1 cellular context compared by ENCODE assay signal in the genomic region with DNA sequence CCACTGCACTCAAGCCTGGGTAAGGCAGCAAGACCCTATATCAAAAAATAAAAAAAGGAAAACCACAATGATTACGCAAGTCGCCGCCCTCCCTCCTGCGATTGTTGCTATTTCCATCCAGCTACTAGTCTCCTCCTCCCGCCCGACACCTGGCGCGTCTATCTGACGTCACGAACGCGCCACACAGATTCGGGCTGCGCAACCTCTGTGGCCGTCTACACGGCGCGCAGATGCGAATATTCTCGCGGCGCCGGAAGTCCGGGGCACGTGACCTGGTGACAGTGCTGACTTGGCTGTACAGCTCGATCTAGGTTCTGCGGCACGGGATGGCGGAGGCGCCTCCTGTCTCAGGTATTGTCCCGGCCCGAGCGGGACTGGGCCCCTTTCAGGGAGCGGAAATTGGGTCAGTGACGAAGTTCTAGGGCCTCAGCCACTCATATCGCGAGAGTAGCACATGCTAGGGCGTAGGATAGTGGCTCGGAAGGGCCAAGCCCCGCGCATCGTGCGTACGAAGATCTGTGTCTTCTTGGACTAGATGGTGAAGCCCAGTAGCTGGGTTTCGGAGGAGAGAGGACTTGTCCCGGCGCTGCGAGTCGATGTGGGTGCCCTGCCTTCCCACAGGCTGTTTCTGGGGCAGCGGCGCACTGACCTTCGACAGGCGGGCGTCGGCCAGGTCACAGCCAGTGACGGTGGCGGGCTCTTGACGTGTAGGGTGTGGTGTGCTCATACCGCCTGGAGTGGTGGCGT.
TF ChIP-seq lines count a peak whose summit lies in the region.

A gene (plus strand): TSS at position 270 of the 747 bp plus-strand sequence. CDS start 57 bp downstream, at position 327.

TF ChIP-seq in K562, 482 proteins besides CTCF, POLR2A, EP300 and RAD21 (continued from another document and continues in another):
- TF ChIP-seq, protein P1, sequence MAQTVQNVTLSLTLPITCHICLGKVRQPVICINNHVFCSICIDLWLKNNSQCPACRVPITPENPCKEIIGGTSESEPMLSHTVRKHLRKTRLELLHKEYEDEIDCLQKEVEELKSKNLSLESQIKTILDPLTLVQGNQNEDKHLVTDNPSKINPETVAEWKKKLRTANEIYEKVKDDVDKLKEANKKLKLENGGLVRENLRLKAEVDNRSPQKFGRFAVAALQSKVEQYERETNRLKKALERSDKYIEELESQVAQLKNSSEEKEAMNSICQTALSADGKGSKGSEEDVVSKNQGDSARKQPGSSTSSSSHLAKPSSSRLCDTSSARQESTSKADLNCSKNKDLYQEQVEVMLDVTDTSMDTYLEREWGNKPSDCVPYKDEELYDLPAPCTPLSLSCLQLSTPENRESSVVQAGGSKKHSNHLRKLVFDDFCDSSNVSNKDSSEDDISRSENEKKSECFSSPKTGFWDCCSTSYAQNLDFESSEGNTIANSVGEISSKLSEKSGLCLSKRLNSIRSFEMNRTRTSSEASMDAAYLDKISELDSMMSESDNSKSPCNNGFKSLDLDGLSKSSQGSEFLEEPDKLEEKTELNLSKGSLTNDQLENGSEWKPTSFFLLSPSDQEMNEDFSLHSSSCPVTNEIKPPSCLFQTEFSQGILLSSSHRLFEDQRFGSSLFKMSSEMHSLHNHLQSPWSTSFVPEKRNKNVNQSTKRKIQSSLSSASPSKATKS (CRISPR knock-in tag; IDR thresholded peaks at IDR 0.05) = no peak
- TF ChIP-seq, protein P2, sequence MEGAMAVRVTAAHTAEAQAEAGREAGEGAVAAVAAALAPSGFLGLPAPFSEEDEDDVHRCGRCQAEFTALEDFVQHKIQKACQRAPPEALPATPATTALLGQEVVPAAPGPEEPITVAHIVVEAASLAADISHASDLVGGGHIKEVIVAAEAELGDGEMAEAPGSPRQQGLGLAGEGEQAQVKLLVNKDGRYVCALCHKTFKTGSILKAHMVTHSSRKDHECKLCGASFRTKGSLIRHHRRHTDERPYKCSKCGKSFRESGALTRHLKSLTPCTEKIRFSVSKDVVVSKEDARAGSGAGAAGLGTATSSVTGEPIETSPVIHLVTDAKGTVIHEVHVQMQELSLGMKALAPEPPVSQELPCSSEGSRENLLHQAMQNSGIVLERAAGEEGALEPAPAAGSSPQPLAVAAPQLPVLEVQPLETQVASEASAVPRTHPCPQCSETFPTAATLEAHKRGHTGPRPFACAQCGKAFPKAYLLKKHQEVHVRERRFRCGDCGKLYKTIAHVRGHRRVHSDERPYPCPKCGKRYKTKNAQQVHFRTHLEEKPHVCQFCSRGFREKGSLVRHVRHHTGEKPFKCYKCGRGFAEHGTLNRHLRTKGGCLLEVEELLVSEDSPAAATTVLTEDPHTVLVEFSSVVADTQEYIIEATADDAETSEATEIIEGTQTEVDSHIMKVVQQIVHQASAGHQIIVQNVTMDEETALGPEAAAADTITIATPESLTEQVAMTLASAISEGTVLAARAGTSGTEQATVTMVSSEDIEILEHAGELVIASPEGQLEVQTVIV (CRISPR knock-in tag; IDR thresholded peaks at IDR 0.05; ENCODE audit: borderline replicate concordance) = no peak
- TF ChIP-seq RCOR1 (IDR thresholded peaks at IDR 0.05; ENCODE audit: borderline replicate concordance in 1 of 2, low read depth in 2 of 2, low read length in 2 of 2) (peak in 1 of 2 experiments; percentile 56; a peak in 1 of 4 replicates), SMAD2 (IDR thresholded peaks at IDR 0.05; ENCODE audit: low read depth, low read length) (no peak), RBBP5 (IDR thresholded peaks at IDR 0.05; ENCODE audit: borderline replicate concordance, insufficient read depth, low read length, poor library complexity, severe bottlenecking) (peak; percentile 26), ZNF785 (CRISPR knock-in tag; IDR thresholded peaks at IDR 0.05) (no peak), ZNF644 (tag; IDR thresholded peaks at IDR 0.05; ENCODE audit: low read depth) (no peak), NR2F6 (CRISPR knock-in tag; IDR thresholded peaks at IDR 0.05) (no peak), ZNF174 (CRISPR knock-in tag; IDR thresholded peaks at IDR 0.05) (no peak), PHF8 (IDR thresholded peaks at IDR 0.05; ENCODE audit: borderline replicate concordance, low read length) (peak; percentile 85; the same call in 1 of the 2 replicates), ZBTB7A (IDR thresholded peaks at IDR 0.05; ENCODE audit: borderline replicate concordance, control insufficient read depth, low read depth, low read length) (no peak), BRD4 (IDR thresholded peaks at IDR 0.05) (no peak), RNF2 (IDR thresholded peaks at IDR 0.05) (no peak; the same call in 1 of the 2 replicates), SMARCE1 (IDR thresholded peaks at IDR 0.05) (no peak), TAL1 (IDR thresholded peaks at IDR 0.05) (no peak), TEAD4 (IDR thresholded peaks at IDR 0.05; ENCODE audit: low read length) (no peak), TEAD4 (CRISPR knock-in tag; IDR thresholded peaks at IDR 0.05; ENCODE audit: borderline replicate concordance) (no peak), SMC3 (conservative IDR thresholded peaks at IDR 0.05; ENCODE audit: insufficient read depth, low read depth, low read length) (no peak)
- TF ChIP-seq, protein P3, sequence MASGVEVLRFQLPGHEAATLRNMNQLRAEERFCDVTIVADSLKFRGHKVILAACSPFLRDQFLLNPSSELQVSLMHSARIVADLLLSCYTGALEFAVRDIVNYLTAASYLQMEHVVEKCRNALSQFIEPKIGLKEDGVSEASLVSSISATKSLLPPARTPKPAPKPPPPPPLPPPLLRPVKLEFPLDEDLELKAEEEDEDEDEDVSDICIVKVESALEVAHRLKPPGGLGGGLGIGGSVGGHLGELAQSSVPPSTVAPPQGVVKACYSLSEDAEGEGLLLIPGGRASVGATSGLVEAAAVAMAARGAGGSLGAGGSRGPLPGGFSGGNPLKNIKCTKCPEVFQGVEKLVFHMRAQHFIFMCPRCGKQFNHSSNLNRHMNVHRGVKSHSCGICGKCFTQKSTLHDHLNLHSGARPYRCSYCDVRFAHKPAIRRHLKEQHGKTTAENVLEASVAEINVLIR (CRISPR knock-in tag; IDR thresholded peaks at IDR 0.05) = peak; percentile 97
- TF ChIP-seq, protein P4, sequence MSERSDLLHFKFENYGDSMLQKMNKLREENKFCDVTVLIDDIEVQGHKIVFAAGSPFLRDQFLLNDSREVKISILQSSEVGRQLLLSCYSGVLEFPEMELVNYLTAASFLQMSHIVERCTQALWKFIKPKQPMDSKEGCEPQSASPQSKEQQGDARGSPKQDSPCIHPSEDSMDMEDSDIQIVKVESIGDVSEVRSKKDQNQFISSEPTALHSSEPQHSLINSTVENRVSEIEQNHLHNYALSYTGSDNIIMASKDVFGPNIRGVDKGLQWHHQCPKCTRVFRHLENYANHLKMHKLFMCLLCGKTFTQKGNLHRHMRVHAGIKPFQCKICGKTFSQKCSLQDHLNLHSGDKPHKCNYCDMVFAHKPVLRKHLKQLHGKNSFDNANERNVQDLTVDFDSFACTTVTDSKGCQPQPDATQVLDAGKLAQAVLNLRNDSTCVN (CRISPR knock-in tag; IDR thresholded peaks at IDR 0.05) = no peak
- TF ChIP-seq, protein P5, sequence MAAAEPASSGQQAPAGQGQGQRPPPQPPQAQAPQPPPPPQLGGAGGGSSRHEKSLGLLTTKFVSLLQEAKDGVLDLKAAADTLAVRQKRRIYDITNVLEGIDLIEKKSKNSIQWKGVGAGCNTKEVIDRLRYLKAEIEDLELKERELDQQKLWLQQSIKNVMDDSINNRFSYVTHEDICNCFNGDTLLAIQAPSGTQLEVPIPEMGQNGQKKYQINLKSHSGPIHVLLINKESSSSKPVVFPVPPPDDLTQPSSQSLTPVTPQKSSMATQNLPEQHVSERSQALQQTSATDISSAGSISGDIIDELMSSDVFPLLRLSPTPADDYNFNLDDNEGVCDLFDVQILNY (CRISPR knock-in tag; IDR thresholded peaks at IDR 0.05) = no peak
- TF ChIP-seq, protein P6, sequence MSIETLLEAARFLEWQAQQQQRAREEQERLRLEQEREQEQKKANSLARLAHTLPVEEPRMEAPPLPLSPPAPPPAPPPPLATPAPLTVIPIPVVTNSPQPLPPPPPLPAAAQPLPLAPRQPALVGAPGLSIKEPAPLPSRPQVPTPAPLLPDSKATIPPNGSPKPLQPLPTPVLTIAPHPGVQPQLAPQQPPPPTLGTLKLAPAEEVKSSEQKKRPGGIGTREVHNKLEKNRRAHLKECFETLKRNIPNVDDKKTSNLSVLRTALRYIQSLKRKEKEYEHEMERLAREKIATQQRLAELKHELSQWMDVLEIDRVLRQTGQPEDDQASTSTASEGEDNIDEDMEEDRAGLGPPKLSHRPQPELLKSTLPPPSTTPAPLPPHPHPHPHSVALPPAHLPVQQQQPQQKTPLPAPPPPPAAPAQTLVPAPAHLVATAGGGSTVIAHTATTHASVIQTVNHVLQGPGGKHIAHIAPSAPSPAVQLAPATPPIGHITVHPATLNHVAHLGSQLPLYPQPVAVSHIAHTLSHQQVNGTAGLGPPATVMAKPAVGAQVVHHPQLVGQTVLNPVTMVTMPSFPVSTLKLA (conservative IDR thresholded peaks at IDR 0.05) = peak; percentile 96 to 98
- TF ChIP-seq, protein P7, sequence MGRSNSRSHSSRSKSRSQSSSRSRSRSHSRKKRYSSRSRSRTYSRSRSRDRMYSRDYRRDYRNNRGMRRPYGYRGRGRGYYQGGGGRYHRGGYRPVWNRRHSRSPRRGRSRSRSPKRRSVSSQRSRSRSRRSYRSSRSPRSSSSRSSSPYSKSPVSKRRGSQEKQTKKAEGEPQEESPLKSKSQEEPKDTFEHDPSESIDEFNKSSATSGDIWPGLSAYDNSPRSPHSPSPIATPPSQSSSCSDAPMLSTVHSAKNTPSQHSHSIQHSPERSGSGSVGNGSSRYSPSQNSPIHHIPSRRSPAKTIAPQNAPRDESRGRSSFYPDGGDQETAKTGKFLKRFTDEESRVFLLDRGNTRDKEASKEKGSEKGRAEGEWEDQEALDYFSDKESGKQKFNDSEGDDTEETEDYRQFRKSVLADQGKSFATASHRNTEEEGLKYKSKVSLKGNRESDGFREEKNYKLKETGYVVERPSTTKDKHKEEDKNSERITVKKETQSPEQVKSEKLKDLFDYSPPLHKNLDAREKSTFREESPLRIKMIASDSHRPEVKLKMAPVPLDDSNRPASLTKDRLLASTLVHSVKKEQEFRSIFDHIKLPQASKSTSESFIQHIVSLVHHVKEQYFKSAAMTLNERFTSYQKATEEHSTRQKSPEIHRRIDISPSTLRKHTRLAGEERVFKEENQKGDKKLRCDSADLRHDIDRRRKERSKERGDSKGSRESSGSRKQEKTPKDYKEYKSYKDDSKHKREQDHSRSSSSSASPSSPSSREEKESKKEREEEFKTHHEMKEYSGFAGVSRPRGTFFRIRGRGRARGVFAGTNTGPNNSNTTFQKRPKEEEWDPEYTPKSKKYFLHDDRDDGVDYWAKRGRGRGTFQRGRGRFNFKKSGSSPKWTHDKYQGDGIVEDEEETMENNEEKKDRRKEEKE (IDR thresholded peaks at IDR 0.05; ENCODE audit: borderline replicate concordance in 1 of 2, control insufficient read depth in 1 of 2, low read depth in 2 of 2, low read length in 1 of 2) = no peak
- TF ChIP-seq, protein P8, sequence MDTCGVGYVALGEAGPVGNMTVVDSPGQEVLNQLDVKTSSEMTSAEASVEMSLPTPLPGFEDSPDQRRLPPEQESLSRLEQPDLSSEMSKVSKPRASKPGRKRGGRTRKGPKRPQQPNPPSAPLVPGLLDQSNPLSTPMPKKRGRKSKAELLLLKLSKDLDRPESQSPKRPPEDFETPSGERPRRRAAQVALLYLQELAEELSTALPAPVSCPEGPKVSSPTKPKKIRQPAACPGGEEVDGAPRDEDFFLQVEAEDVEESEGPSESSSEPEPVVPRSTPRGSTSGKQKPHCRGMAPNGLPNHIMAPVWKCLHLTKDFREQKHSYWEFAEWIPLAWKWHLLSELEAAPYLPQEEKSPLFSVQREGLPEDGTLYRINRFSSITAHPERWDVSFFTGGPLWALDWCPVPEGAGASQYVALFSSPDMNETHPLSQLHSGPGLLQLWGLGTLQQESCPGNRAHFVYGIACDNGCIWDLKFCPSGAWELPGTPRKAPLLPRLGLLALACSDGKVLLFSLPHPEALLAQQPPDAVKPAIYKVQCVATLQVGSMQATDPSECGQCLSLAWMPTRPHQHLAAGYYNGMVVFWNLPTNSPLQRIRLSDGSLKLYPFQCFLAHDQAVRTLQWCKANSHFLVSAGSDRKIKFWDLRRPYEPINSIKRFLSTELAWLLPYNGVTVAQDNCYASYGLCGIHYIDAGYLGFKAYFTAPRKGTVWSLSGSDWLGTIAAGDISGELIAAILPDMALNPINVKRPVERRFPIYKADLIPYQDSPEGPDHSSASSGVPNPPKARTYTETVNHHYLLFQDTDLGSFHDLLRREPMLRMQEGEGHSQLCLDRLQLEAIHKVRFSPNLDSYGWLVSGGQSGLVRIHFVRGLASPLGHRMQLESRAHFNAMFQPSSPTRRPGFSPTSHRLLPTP (IDR thresholded peaks at IDR 0.05; ENCODE audit: borderline replicate concordance, extremely low read depth, insufficient read length) = no peak
- TF ChIP-seq, protein P9, sequence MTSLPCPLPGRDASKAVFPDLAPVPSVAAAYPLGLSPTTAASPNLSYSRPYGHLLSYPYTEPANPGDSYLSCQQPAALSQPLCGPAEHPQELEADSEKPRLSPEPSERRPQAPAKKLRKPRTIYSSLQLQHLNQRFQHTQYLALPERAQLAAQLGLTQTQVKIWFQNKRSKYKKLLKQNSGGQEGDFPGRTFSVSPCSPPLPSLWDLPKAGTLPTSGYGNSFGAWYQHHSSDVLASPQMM (CRISPR knock-in tag; IDR thresholded peaks at IDR 0.05) = no peak
- TF ChIP-seq, protein P10, sequence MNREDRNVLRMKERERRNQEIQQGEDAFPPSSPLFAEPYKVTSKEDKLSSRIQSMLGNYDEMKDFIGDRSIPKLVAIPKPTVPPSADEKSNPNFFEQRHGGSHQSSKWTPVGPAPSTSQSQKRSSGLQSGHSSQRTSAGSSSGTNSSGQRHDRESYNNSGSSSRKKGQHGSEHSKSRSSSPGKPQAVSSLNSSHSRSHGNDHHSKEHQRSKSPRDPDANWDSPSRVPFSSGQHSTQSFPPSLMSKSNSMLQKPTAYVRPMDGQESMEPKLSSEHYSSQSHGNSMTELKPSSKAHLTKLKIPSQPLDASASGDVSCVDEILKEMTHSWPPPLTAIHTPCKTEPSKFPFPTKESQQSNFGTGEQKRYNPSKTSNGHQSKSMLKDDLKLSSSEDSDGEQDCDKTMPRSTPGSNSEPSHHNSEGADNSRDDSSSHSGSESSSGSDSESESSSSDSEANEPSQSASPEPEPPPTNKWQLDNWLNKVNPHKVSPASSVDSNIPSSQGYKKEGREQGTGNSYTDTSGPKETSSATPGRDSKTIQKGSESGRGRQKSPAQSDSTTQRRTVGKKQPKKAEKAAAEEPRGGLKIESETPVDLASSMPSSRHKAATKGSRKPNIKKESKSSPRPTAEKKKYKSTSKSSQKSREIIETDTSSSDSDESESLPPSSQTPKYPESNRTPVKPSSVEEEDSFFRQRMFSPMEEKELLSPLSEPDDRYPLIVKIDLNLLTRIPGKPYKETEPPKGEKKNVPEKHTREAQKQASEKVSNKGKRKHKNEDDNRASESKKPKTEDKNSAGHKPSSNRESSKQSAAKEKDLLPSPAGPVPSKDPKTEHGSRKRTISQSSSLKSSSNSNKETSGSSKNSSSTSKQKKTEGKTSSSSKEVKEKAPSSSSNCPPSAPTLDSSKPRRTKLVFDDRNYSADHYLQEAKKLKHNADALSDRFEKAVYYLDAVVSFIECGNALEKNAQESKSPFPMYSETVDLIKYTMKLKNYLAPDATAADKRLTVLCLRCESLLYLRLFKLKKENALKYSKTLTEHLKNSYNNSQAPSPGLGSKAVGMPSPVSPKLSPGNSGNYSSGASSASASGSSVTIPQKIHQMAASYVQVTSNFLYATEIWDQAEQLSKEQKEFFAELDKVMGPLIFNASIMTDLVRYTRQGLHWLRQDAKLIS (CRISPR knock-in tag; IDR thresholded peaks at IDR 0.05) = peak; percentile 29
